In the genomic region with DNA sequence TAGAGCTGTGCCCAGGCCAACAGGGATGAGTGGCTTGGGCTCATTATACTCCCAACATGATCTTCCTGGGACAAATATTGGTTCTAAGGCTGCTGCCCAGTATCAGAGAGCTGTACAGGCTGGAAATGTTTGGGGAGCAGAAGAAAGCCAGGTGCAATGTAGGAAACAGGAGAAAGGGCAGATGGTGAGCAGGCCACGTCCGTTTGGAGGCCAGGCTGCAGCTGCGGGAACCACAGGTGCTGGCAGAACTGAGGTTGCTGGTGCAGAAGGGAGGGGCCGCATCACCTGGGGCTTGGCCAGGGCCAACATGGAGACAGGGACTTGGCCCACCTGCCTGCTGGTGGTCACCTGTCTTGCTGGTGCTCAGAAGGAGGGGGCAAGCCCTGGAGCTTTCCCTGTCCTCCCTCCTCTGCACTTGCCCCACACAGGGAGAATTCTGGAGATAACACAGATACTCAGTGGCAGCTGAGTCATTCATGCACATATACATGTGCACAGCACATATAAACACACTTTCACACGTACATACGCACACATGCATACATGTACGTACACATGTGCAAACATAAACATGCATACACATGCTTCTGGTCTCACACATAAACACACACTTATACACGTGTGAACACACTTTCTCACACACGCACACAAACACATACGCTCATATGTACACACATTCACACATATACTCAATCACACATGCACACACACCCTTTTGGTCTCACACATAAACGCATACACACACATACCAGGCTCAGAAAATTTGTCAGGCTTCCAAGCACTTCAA, we compare ENCODE assay signal across 16 cellular contexts.
"Had no signal": no experiment of that assay in that cellular context is flagged by ENCODE, and none has a peak within 500 bp of the region (broad histone marks: within the 10 kb centered on the region; RNA-seq: fewer than 3 reads in every experiment).

No MANE protein-coding gene starts in this region.

- H3K36me3 ChIP-seq: breast epithelium, ovary, spleen, suprapubic skin had no signal

- ATAC-seq: left lobe of liver, sciatic nerve had no signal

- H3K4me3 ChIP-seq: breast epithelium, dorsolateral prefrontal cortex, ovary, suprapubic skin had no signal

- H3K9me3 ChIP-seq: breast epithelium, ovary, spleen, suprapubic skin had no signal

- H3K4me1 ChIP-seq: breast epithelium, spleen, suprapubic skin had no signal

- DNase-seq: activated CD4-positive, alpha-beta T cell treated with anti-CD3 and anti-CD28 coated beads, Interleukin-2, amount 50 U/mL, for 4 hours; activated CD4-positive, CD25-positive, alpha-beta regulatory T cell treated with anti-CD3 and anti-CD28 coated beads, Interleukin-2, amount 50 U/mL, for 72 hours; activated naive CD4-positive, alpha-beta T cell; activated naive CD8-positive, alpha-beta T cell treated with anti-CD3 and anti-CD28 coated beads, Interleukin-2, amount 10 ng/mL, durations not matched to agents 7 days and 5 days; activated T-cell treated with anti-CD3 and anti-CD28 coated beads for 4 hours; mammary epithelial cell; naive B cell; ovary; spleen; trophoblast cell had no signal

- H3K27me3 ChIP-seq: breast epithelium, ovary had no signal

- FAIRE-seq: keratinocyte had no signal

- H3K27ac ChIP-seq: breast epithelium, ovary, spleen, suprapubic skin had no signal
